ENCODE assay signal across 8 cellular contexts in the genomic region with DNA sequence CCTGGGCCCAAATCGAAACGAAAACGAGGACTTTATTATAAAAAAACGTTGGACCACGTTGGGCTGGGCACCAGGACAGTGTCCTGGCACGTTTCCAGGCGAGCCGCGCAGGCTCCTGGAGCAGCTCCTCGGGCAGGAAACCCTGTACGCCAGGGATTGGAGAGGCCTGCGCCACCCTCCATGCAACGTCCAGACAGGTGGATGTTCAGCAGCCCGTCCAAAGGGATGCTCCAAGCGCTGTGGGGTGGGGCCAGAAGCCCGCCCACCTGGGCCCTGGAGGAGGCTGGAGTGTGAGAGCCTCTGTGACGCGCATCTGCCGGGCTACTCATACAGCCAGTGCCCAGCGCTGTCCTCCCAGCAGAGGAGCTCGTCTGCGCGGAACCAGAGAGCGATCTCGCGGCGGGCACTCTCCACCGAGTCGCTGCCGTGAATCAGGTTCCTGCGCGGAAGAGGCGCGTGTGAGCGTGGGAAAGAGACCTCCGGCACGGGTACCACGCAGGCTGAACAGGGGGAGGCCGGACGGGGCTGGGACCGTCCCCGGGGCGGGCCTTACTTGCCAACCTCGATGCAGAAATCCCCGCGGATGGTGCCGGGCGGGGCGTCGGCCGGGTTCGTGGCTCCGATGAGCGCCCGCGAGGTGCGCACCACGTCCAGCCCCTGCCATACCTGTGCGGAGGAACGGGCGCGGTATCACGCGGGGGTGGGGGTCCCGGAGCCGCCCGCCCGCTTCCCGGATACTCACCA. TPM values are rescaled to one million over a fixed set of nuclear protein-coding genes. Genes with fewer than 3 reads are reported as not detected.
A peak's percentile ranks its signal among the peaks of the same experiment; 100 is the strongest.
DNase-seq lines count a peak whose midpoint lies in the region; ATAC-seq and TF ChIP-seq lines count a peak whose summit lies in the region.

No MANE protein-coding gene starts in this region.

- no peaks in the 10 kb centered on the region for H3K9me3 ChIP-seq in DND-41 (ENCODE audit: insufficient read depth, low read length, severe bottlenecking)

- no peak overlapping the region for H3K4me3 ChIP-seq in DND-41 (ENCODE audit: low read depth in 1 of 2, low read length in 2 of 2)

- ATAC-seq in DND-41 (ENCODE audit: insufficient read depth, low read depth) = no peak
- ATAC-seq in HG02840 (IDR thresholded peaks at IDR 0.05; ENCODE audit: low FRiP score, unreplicated experiment) = no peak

- H4K20me1 ChIP-seq in DND-41 (ENCODE audit: insufficient read depth, low read length) = peaks cover 29% of the 10 kb centered on the region

- H3K79me2 ChIP-seq in DND-41 (ENCODE audit: insufficient read depth, low read length) = peaks cover 41% of the 10 kb centered on the region

- H3K36me3 ChIP-seq in DND-41 (ENCODE audit: insufficient read depth, low read length) = peaks cover 64% of the 10 kb centered on the region

- no peaks in the 10 kb centered on the region for H3K27me3 ChIP-seq in DND-41 (ENCODE audit: insufficient read depth, low read length, poor library complexity)

- H3K4me2 ChIP-seq in DND-41 (ENCODE audit: insufficient read depth, low read length) = peak overlapping the region; percentile 22; the same call in 1 of the 2 replicates

- no peak overlapping the region for H2AFZ ChIP-seq in DND-41 (ENCODE audit: low read depth, low read length)

- H3K27ac ChIP-seq in DND-41 (ENCODE audit: low read length) (no peak overlapping the region), epithelial cell of prostate (peak overlapping the region; percentile 88)

- TF ChIP-seq CTCF in DND-41 (IDR thresholded peaks at IDR 0.05; ENCODE audit: borderline replicate concordance, extremely low read depth, low read length, poor library complexity, severe bottlenecking) = no peak

- no peak overlapping the region for H3K9ac ChIP-seq in DND-41 (ENCODE audit: low read depth, low read length)

- DNase-seq in DND-41 = no peak
- DNase-seq in NCI-H2107 (lab: John Stamatoyannopoulos, UW) = peak; percentile 71
- DNase-seq in activated CD8-positive, alpha-beta memory T cell treated with anti-CD3 and anti-CD28 coated beads, Interleukin-2, amount 50 U/mL, for 48 hours = peak; percentile 78
- no peak for DNase-seq in epithelial cell of prostate (ENCODE audit: low read depth, low spot score)
- peak; percentile 69 for DNase-seq in mucosa of gallbladder (ENCODE audit: low spot score)
- DNase-seq in stromal cell of bone marrow (ENCODE audit: low read depth) = peak; percentile 38
- DNase-seq in HUDEP-2 (lab: John Stamatoyannopoulos, UW; ENCODE audit: unreplicated experiment in 76 of 76) = no peak

- peaks cover 30% of the 10 kb centered on the region for H3K4me1 ChIP-seq in DND-41 (ENCODE audit: insufficient read depth, low read length)

RNA-seq across cellular contexts. Expression of a gene that starts 0.8 kb away (rescaled TPM):
- 129 TPM for total RNA-seq in mucosa of gallbladder

RNA-seq across cellular contexts. Expression of a gene that starts 2.1 kb away (rescaled TPM):
- 31.9 TPM for total RNA-seq in mucosa of gallbladder

RNA-seq across cellular contexts. Expression of a gene that starts 2.4 kb away (rescaled TPM):
- total RNA-seq in mucosa of gallbladder = 87.7 TPM

RNA-seq across cellular contexts. Expression of a gene that starts 11.9 kb away (rescaled TPM):
- 57.9 TPM for total RNA-seq in mucosa of gallbladder

RNA-seq across cellular contexts. Expression of a gene that starts 12.3 kb away (rescaled TPM):
- 54.4 TPM for total RNA-seq in mucosa of gallbladder

Comparison
In these comparisons a context has a peak if more than half of its experiments do, and no peak if none do; other contexts are left out.
1. DNase-seq: peak in NCI-H2107 (single experiment), activated CD8-positive, alpha-beta memory T cell treated with anti-CD3 and anti-CD28 coated beads, Interleukin-2, amount 50 U/mL, for 48 hours (single experiment), mucosa of gallbladder (single experiment) and stromal cell of bone marrow (single experiment); none in DND-41 (single experiment), epithelial cell of prostate (single experiment) and HUDEP-2 (0 of 76).